In genomic region chr1:73770109-73770905, GRCh38 we compare ENCODE assay signal across 17 cellular contexts.
"Had no signal": no experiment of that assay in that cellular context is flagged by ENCODE, and none has a peak within 500 bp of the region (broad histone marks: within the 10 kb centered on the region; RNA-seq: fewer than 3 reads in every experiment).

No MANE protein-coding gene starts in this region.

- H3K36me3 Mint-ChIP-seq: immature natural killer cell; naive thymus-derived CD4-positive, alpha-beta T cell; stimulated activated naive B cell treated with anti-CD40 and anti-IgM and Interleukin-4, amounts not matched to agents 10 μg/mL and 1 μg/mL and 100 μg/mL, for 72 hours had no signal

- H3K27ac ChIP-seq: foreskin keratinocyte, left ventricle myocardium inferior, ovary, right atrium auricular region, vagina had no signal

- H3K27me3 ChIP-seq: foreskin keratinocyte, ovary, right atrium auricular region, vagina had no signal

- H3K9me3 ChIP-seq: left ventricle myocardium inferior, ovary, right atrium auricular region, vagina had no signal

- DNase-seq: foreskin keratinocyte; immature natural killer cell; left cardiac atrium; left ventricle myocardium inferior; mesendoderm; naive thymus-derived CD4-positive, alpha-beta T cell; nephron progenitor cell; ovary; stimulated activated CD4-positive, alpha-beta T cell treated with anti-CD3 and anti-CD28 coated beads, Interleukin-4, amount 100 ng/mL, for 1 hour; stimulated activated CD8-positive, alpha-beta memory T cell treated with anti-CD3 and anti-CD28 coated beads, Interleukin-4, amount 100 ng/mL, for 48 hours; stimulated activated naive B cell treated with anti-CD40 and anti-IgM and Interleukin-4, amounts not matched to agents 10 μg/mL and 1 μg/mL and 100 μg/mL, for 72 hours; trophoblast cell had no signal

- H3K4me3 ChIP-seq: left ventricle myocardium inferior, ovary, right atrium auricular region, smooth muscle cell, vagina had no signal

- H3K4me2 ChIP-seq: smooth muscle cell had no signal

- FAIRE-seq: keratinocyte had no signal

- H3K4me1 ChIP-seq: foreskin keratinocyte, left ventricle myocardium inferior, right atrium auricular region, vagina had no signal

- ATAC-seq: foreskin keratinocyte; left cardiac atrium; naive thymus-derived CD4-positive, alpha-beta T cell had no signal

- H3K9me3 Mint-ChIP-seq: nephron progenitor cell had no signal

- H3K36me3 ChIP-seq: left ventricle myocardium inferior, ovary, right atrium auricular region, vagina had no signal

- H3K27ac Mint-ChIP-seq: immature natural killer cell; naive thymus-derived CD4-positive, alpha-beta T cell; nephron progenitor cell; stimulated activated naive B cell treated with anti-CD40 and anti-IgM and Interleukin-4, amounts not matched to agents 10 μg/mL and 1 μg/mL and 100 μg/mL, for 72 hours had no signal

- H3K4me3 Mint-ChIP-seq: central memory CD8-positive, alpha-beta T cell; immature natural killer cell; naive thymus-derived CD4-positive, alpha-beta T cell; nephron progenitor cell; stimulated activated naive B cell treated with anti-CD40 and anti-IgM and Interleukin-4, amounts not matched to agents 10 μg/mL and 1 μg/mL and 100 μg/mL, for 72 hours had no signal

- H3K27me3 Mint-ChIP-seq: central memory CD8-positive, alpha-beta T cell; naive thymus-derived CD4-positive, alpha-beta T cell; stimulated activated naive B cell treated with anti-CD40 and anti-IgM and Interleukin-4, amounts not matched to agents 10 μg/mL and 1 μg/mL and 100 μg/mL, for 72 hours had no signal

- H3K4me1 Mint-ChIP-seq: central memory CD8-positive, alpha-beta T cell; immature natural killer cell; naive thymus-derived CD4-positive, alpha-beta T cell; nephron progenitor cell; stimulated activated naive B cell treated with anti-CD40 and anti-IgM and Interleukin-4, amounts not matched to agents 10 μg/mL and 1 μg/mL and 100 μg/mL, for 72 hours had no signal
